ENCODE assay signal across 15 cellular contexts in genomic region chr6:37306026-37306425, GRCh38.
"Had no signal": no experiment of that assay in that cellular context is flagged by ENCODE, and none has a peak within 500 bp of the region (broad histone marks: within the 10 kb centered on the region; RNA-seq: fewer than 3 reads in every experiment).

No MANE protein-coding gene starts in this region.

- H3K9me3 ChIP-seq: esophagus muscularis mucosa, lower lobe of right lung, right atrium auricular region, tibial artery had no signal

- H3K4me2 ChIP-seq: neural progenitor cell had no signal

- H3K27ac ChIP-seq: esophagus muscularis mucosa, lower lobe of right lung, neural progenitor cell, parathyroid adenoma, right atrium auricular region, skin epidermis, tibial artery had no signal

- ATAC-seq: activated naive CD4-positive, alpha-beta T cell treated with anti-CD3 and anti-CD28 coated beads, Interleukin-2, amount 50 U/mL, for 72 hours; lower lobe of right lung had no signal

- DNase-seq: activated CD4-positive, alpha-beta T cell treated with anti-CD3 and anti-CD28 coated beads, Interleukin-2, amount 10 ng/mL, durations not matched to agents 7 days and 5 days; activated effector memory CD4-positive, alpha-beta T cell treated with anti-CD3 and anti-CD28 coated beads, Interleukin-2, amount 50 U/mL, for 16 hours; activated T-cell treated with anti-CD3 and anti-CD28 coated beads, Interleukin-2, amount 50 U/mL, for 24 hours; amygdala; cerebellar nuclear complex; glutamatergic neuron; lower lobe of right lung; midbrain; tibial artery had no signal

- H2AFZ ChIP-seq: neural progenitor cell, parathyroid adenoma had no signal

- H3K4me1 ChIP-seq: neural progenitor cell had no signal

- H3K9ac ChIP-seq: neural progenitor cell, parathyroid adenoma had no signal

- H3K4me3 ChIP-seq: esophagus muscularis mucosa, lower lobe of right lung, neural progenitor cell, right atrium auricular region, skin epidermis, tibial artery had no signal

- H3K79me2 ChIP-seq: parathyroid adenoma had no signal

- H3K27me3 ChIP-seq: esophagus muscularis mucosa, neural progenitor cell, right atrium auricular region, tibial artery had no signal

- H3K36me3 ChIP-seq: neural progenitor cell had no signal
